10 cellular contexts compared by ENCODE assay signal in genomic region chr1:193462629-193463320, GRCh38.
DNase-seq lines count a peak whose midpoint lies in the region; ATAC-seq and TF ChIP-seq lines count a peak whose summit lies in the region.
"Had no signal": no experiment of that assay in that cellular context is flagged by ENCODE, and none has a peak within 500 bp of the region (broad histone marks: within the 10 kb centered on the region; RNA-seq: fewer than 3 reads in every experiment).

No MANE protein-coding gene starts in this region.

- H3K4me1 ChIP-seq in upper lobe of right lung: no peaks in the 10 kb centered on the region

- no peaks in the 10 kb centered on the region for H3K9me3 ChIP-seq in upper lobe of right lung

- no peak for TF ChIP-seq CTCF in fibroblast of pulmonary artery (IDR thresholded peaks at IDR 0.05; ENCODE audit: low read length, missing control alignments)
- no peak for TF ChIP-seq CTCF in upper lobe of right lung (IDR thresholded peaks at IDR 0.05)

- H3K4me1 Mint-ChIP-seq in activated naive CD4-positive, alpha-beta T cell treated with anti-CD3 and anti-CD28 coated beads, Interleukin-2, amount 10 ng/mL, durations not matched to agents 7 days and 5 days: peaks cover 39% of the 10 kb centered on the region

- no peaks in the 10 kb centered on the region for H3K36me3 ChIP-seq in upper lobe of right lung

- no peak overlapping the region for H3K27ac ChIP-seq in upper lobe of right lung

- no peak for ATAC-seq in upper lobe of right lung
- no peak for ATAC-seq in HG02588 (IDR thresholded peaks at IDR 0.05; ENCODE audit: unreplicated experiment)

- H3K4me3 ChIP-seq in fibroblast of pulmonary artery (replicated peaks; ENCODE audit: low read depth, low read length) (peak overlapping the region; percentile 24), upper lobe of right lung (peak overlapping the region; percentile 33)

- H3K27ac Mint-ChIP-seq in activated naive CD4-positive, alpha-beta T cell treated with anti-CD3 and anti-CD28 coated beads, Interleukin-2, amount 10 ng/mL, durations not matched to agents 7 days and 5 days: peak overlapping the region; percentile 64

- no peaks in the 10 kb centered on the region for H3K27me3 Mint-ChIP-seq in activated naive CD4-positive, alpha-beta T cell treated with anti-CD3 and anti-CD28 coated beads, Interleukin-2, amount 10 ng/mL, durations not matched to agents 7 days and 5 days

- H3K27me3 ChIP-seq in upper lobe of right lung: no peaks in the 10 kb centered on the region

- no peaks in the 10 kb centered on the region for H3K9me3 Mint-ChIP-seq in activated naive CD4-positive, alpha-beta T cell treated with anti-CD3 and anti-CD28 coated beads, Interleukin-2, amount 10 ng/mL, durations not matched to agents 7 days and 5 days

- H3K4me3 Mint-ChIP-seq in activated naive CD4-positive, alpha-beta T cell treated with anti-CD3 and anti-CD28 coated beads, Interleukin-2, amount 10 ng/mL, durations not matched to agents 7 days and 5 days: peak overlapping the region; percentile 48

- CTCF ChIA-PET in activated naive CD4-positive, alpha-beta T cell treated with anti-CD3 and anti-CD28 coated beads, Interleukin-2, amount 10 ng/mL, durations not matched to agents 7 days and 5 days (lab: Charles Lee): interaction anchor here (1.2 kb wide), 1 partner anchor 11 kb away, joined by 4 read pairs; no protein-coding TSS in a partner anchor

- no peak for DNase-seq in activated naive CD4-positive, alpha-beta T cell treated with anti-CD3 and anti-CD28 coated beads, Interleukin-2, amount 10 ng/mL, durations not matched to agents 7 days and 5 days
- DNase-seq in activated naive CD4-positive, alpha-beta T cell treated with anti-CD3 and anti-CD28 coated beads, Interleukin-2, amount 50 U/mL, for 16 hours: no peak
- DNase-seq in SIG-M5 (lab: John Stamatoyannopoulos, UW) (peak; percentile 55), fibroblast of pulmonary artery (ENCODE audit: low read depth) (peak; percentile 92), upper lobe of right lung (no peak), cardiac septum (ENCODE audit: low spot score) (no peak), NCI-H187 treated with DMSO at 0.1 percent for 48 hours (lab: John Stamatoyannopoulos, UW) (no peak)
- DNase-seq: NCI-H1417; stimulated activated CD4-positive, alpha-beta T cell treated with anti-CD3 and anti-CD28 coated beads, Interleukin-4, amount 100 ng/mL, for 1 hour had no signal

- H3K36me3 Mint-ChIP-seq in activated naive CD4-positive, alpha-beta T cell treated with anti-CD3 and anti-CD28 coated beads, Interleukin-2, amount 10 ng/mL, durations not matched to agents 7 days and 5 days: peaks cover 4% of the 10 kb centered on the region

- intact Hi-C loops in upper lobe of right lung (cut with DNase I): no loop called here
- intact Hi-C loops in cardiac septum (cut with DNase I): no loop called here

Comparison
In these comparisons a context has a peak if more than half of its experiments do, and no peak if none do; other contexts are left out.
1. DNase-seq: peak in SIG-M5 (single experiment) and fibroblast of pulmonary artery (single experiment); none in activated naive CD4-positive, alpha-beta T cell treated with anti-CD3 and anti-CD28 coated beads, Interleukin-2, amount 10 ng/mL, durations not matched to agents 7 days and 5 days (single experiment), activated naive CD4-positive, alpha-beta T cell treated with anti-CD3 and anti-CD28 coated beads, Interleukin-2, amount 50 U/mL, for 16 hours (single experiment), upper lobe of right lung (single experiment), cardiac septum (single experiment) and NCI-H187 treated with DMSO at 0.1 percent for 48 hours (single experiment).